8 cellular contexts compared by ENCODE assay signal in genomic region chr15:85582719-85583089, GRCh38.
DNase-seq lines count a peak whose midpoint lies in the region; ATAC-seq and TF ChIP-seq lines count a peak whose summit lies in the region.

No MANE protein-coding gene starts in this region.

- peak; percentile 57 to 61 for DNase-seq in activated CD4-positive, alpha-beta T cell treated with anti-CD3 and anti-CD28 coated beads for 4 hours
- peak; percentile 47 to 61 (median 52) for DNase-seq in effector memory CD4-positive, alpha-beta T cell
- DNase-seq in tibial artery (peak; percentile 59 to 77), SK-N-DZ (ENCODE audit: low spot score) (no peak), kidney glomerular epithelial cell (lab: John Stamatoyannopoulos, UW) (no peak)

- H3K36me3 ChIP-seq in effector memory CD4-positive, alpha-beta T cell (ENCODE audit: control insufficient read depth, insufficient read depth, low read length) = peaks cover 8% of the 10 kb centered on the region
- peaks cover 0 to 33% (median 8%) of the 10 kb centered on the region in 3 donors for H3K36me3 ChIP-seq in tibial artery

- H3K9me3 ChIP-seq in effector memory CD4-positive, alpha-beta T cell (ENCODE audit: control insufficient read depth, low read length) = no peaks in the 10 kb centered on the region
- no peaks in the 10 kb centered on the region for H3K9me3 ChIP-seq in tibial artery

- peaks cover 52% of the 10 kb centered on the region for H3K4me1 ChIP-seq in effector memory CD4-positive, alpha-beta T cell (ENCODE audit: control insufficient read depth, insufficient read depth, low read length, poor library complexity, severe bottlenecking)
- peaks cover 0 to 38% (median 13%) of the 10 kb centered on the region in 4 donors for H3K4me1 ChIP-seq in tibial artery

- H3K4me1 Mint-ChIP-seq in nephron = peaks cover 75% of the 10 kb centered on the region

- no peaks in the 10 kb centered on the region for H3K27me3 Mint-ChIP-seq in nephron (ENCODE audit: low read depth)

- peak overlapping the region; percentile 92 for H3K27ac ChIP-seq in effector memory CD4-positive, alpha-beta T cell (ENCODE audit: insufficient read depth, low read length, poor library complexity, severe bottlenecking)
- H3K27ac ChIP-seq in tibial artery = peak overlapping the region; percentile 42 to 63

- no peak for TF ChIP-seq CTCF in nephron (IDR thresholded peaks at IDR 0.05; ENCODE audit: unreplicated experiment in 3 of 3)
- no peak for TF ChIP-seq CTCF in tibial artery (IDR thresholded peaks at IDR 0.05)

- no peaks in the 10 kb centered on the region for H3K9me3 Mint-ChIP-seq in nephron

- peak overlapping the region; percentile 36 to 86 (median 69) for H3K4me3 Mint-ChIP-seq in nephron

- no peaks in the 10 kb centered on the region for H3K27me3 ChIP-seq in effector memory CD4-positive, alpha-beta T cell (replicated peaks; ENCODE audit: control insufficient read depth, insufficient read depth, low read length, poor library complexity, severe bottlenecking)
- H3K27me3 ChIP-seq in tibial artery = no peaks in the 10 kb centered on the region

- H3K36me3 Mint-ChIP-seq in nephron (ENCODE audit: low read depth) = peaks cover 68% of the 10 kb centered on the region

- peak overlapping the region; percentile 54 for H3K4me3 ChIP-seq in effector memory CD4-positive, alpha-beta T cell (ENCODE audit: insufficient read depth, low read depth, low read length, poor library complexity, severe bottlenecking)
- peak overlapping the region; percentile 34 to 37 for H3K4me3 ChIP-seq in tibial artery

- intact Hi-C loops in tibial artery (cut with DNase I; ENCODE audit: low total_unique reads) = no loop called here

- peak overlapping the region; percentile 79 to 88 (median 88) for H3K27ac Mint-ChIP-seq in nephron

- peak; percentile 36 for ATAC-seq in GM18873 (IDR thresholded peaks at IDR 0.05; ENCODE audit: low FRiP score, unreplicated experiment)
- peak; percentile 46 for ATAC-seq in HG03159 (IDR thresholded peaks at IDR 0.05; ENCODE audit: unreplicated experiment)

Comparison
In these comparisons a context has a peak if more than half of its experiments do, and no peak if none do; other contexts are left out.
1. DNase-seq: peak in activated CD4-positive, alpha-beta T cell treated with anti-CD3 and anti-CD28 coated beads for 4 hours (2 of 2), effector memory CD4-positive, alpha-beta T cell (3 of 3) and tibial artery (2 of 2); none in SK-N-DZ (single experiment) and kidney glomerular epithelial cell (single experiment).